In genomic region chr4:89929425-89930272, GRCh38 we compare ENCODE assay signal across 9 cellular contexts. TPM values are rescaled to one million over a fixed set of nuclear protein-coding genes. Genes with fewer than 3 reads are reported as not detected.
A peak's percentile ranks its signal among the peaks of the same experiment; 100 is the strongest.
DNase-seq lines count a peak whose midpoint lies in the region; ATAC-seq lines count a peak whose summit lies in the region.
"Had no signal": no experiment of that assay in that cellular context is flagged by ENCODE, and none has a peak within 500 bp of the region (broad histone marks: within the 10 kb centered on the region; RNA-seq: fewer than 3 reads in every experiment).

No MANE protein-coding gene starts in this region.

- no peak overlapping the region for H3K4me2 ChIP-seq in GM23248 (ENCODE audit: unreplicated experiment)

- WGBS in GM23248 (ENCODE audit: low coverage in 1 of 2, low lambda C conversion rate in 2 of 2, missing lambda C conversion rate in 2 of 2), 2 experiments, result 31 to 38% methylated on average over 4 of the region's 4 CpGs

- DNase-seq in A172 (ENCODE audit: low spot score) (peak; percentile 25), H7 (no peak), nucleus accumbens (lab: John Stamatoyannopoulos, UW) (no peak), DMS 273 treated with DMSO at 0.1 percent for 48 hours (lab: John Stamatoyannopoulos, UW) (no peak), GM23248 (no peak)
- DNase-seq in activated naive CD8-positive, alpha-beta T cell treated with anti-CD3 and anti-CD28 coated beads for 36 hours, result no peak
- DNase-seq: NCI-H1694 treated with DMSO at 0.1 percent for 48 hours had no signal

- H3K4me3 Mint-ChIP-seq in activated naive CD8-positive, alpha-beta T cell treated with anti-CD3 and anti-CD28 coated beads for 36 hours, result peak overlapping the region; percentile 26

- H2AFZ ChIP-seq in GM23248, result no peak overlapping the region

- no peaks in the 10 kb centered on the region for H3F3A ChIP-seq in GM23248 (ENCODE audit: insufficient read depth)

- no peaks in the 10 kb centered on the region for H3K36me3 ChIP-seq in H7 (replicated peaks; ENCODE audit: control insufficient read depth, insufficient read depth, low read length)
- H3K36me3 ChIP-seq in GM23248 (ENCODE audit: low read depth), result no peaks in the 10 kb centered on the region

- H3K4me1 Mint-ChIP-seq in activated naive CD8-positive, alpha-beta T cell treated with anti-CD3 and anti-CD28 coated beads for 36 hours, result peaks cover 15% of the 10 kb centered on the region

- no peaks in the 10 kb centered on the region for H3K4me1 ChIP-seq in GM23248 (ENCODE audit: insufficient read depth)

- peak overlapping the region; percentile 72 for H3K27ac Mint-ChIP-seq in activated naive CD8-positive, alpha-beta T cell treated with anti-CD3 and anti-CD28 coated beads for 36 hours

- ATAC-seq in GM19035 (IDR thresholded peaks at IDR 0.05; ENCODE audit: unreplicated experiment), result peak; percentile 50
- ATAC-seq in HG03066 (IDR thresholded peaks at IDR 0.05; ENCODE audit: low read depth, unreplicated experiment), result peak; percentile 74

- H3K4me3 ChIP-seq in H7 (ENCODE audit: insufficient read depth, low read depth, low read length) (no peak overlapping the region), GM23248 (no peak overlapping the region)

- H3K36me3 Mint-ChIP-seq in activated naive CD8-positive, alpha-beta T cell treated with anti-CD3 and anti-CD28 coated beads for 36 hours, result no peaks in the 10 kb centered on the region

- H3K9ac ChIP-seq in GM23248, result no peak overlapping the region

- no peaks in the 10 kb centered on the region for H4K20me1 ChIP-seq in GM23248 (ENCODE audit: insufficient read depth)

- peaks cover 5% of the 10 kb centered on the region for H3K9me3 Mint-ChIP-seq in activated naive CD8-positive, alpha-beta T cell treated with anti-CD3 and anti-CD28 coated beads for 36 hours

- peaks cover 18% of the 10 kb centered on the region for H3K27me3 Mint-ChIP-seq in activated naive CD8-positive, alpha-beta T cell treated with anti-CD3 and anti-CD28 coated beads for 36 hours

- no peaks in the 10 kb centered on the region for H3K9me2 ChIP-seq in GM23248 (ENCODE audit: insufficient read depth)

- H3K9me3 ChIP-seq in GM23248 (ENCODE audit: low read depth), result no peaks in the 10 kb centered on the region

- no peak overlapping the region for H3K27ac ChIP-seq in GM23248

- in situ Hi-C loops in GM23248 (cut with MboI), result no loop called here

- H3K79me2 ChIP-seq in GM23248 (ENCODE audit: insufficient read depth), result no peaks in the 10 kb centered on the region

- H3K27me3 ChIP-seq in H7 (ENCODE audit: control insufficient read depth, insufficient read depth, low read length) (no peaks in the 10 kb centered on the region), GM23248 (replicated peaks; ENCODE audit: insufficient read depth) (no peaks in the 10 kb centered on the region)

RNA-seq across cellular contexts. Expression of gene MMRN1, which starts 35.0 kb away (rescaled TPM):
- total RNA-seq in A172 (2014; rRNA removed; shearing (Covaris generic)), result not detected in 2 replicates
- total RNA-seq in activated naive CD8-positive, alpha-beta T cell treated with anti-CD3 and anti-CD28 coated beads for 36 hours, result under 1 TPM in 1 of 2 experiments, not detected in 1; 0.10 TPM
- total RNA-seq in H7 (2014; rRNA removed; shearing (Covaris generic)), result 0.03 TPM in 1 of 2 replicates, not detected in the other
- not detected in 2 replicates for total RNA-seq in GM23248 (2014; rRNA removed; shearing (Covaris generic))
- not detected in 2 replicates for polyA plus RNA-seq in GM23248 (2016; fragmentation: Nextera tagmentation; extraction: Ambion mirVana)
